ENCODE assay signal across 34 cellular contexts in the genomic region with DNA sequence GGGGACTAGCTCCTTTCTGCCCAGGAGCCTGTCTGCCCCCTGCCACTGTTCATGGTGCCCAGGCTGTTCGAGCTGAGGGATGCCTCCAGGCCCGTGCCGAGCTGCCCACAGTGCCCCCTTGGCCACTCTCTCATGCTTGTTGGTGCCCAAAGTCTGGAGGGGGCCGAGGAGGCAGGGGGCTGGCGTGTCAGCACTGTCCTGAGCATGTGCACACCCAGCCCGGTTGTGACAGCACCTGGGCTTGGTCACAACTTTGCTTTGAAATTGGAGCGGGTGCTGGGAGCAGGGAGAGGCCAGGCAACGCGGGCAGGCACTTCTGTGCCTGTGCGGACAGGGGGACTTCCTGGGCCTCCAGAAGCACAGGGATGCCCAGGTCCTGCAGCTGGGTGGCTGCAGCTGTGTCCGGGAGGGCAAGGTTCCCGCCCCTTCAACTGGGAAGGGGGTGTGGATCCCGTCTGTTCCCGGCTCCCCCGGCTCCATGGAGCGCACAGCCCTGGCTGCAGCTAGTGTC. TPM values are rescaled to one million over a fixed set of nuclear protein-coding genes. Genes with fewer than 3 reads are reported as not detected.
"Had no signal": no experiment of that assay in that cellular context is flagged by ENCODE, and none has a peak within 500 bp of the region (broad histone marks: within the 10 kb centered on the region; RNA-seq: fewer than 3 reads in every experiment).

No MANE protein-coding gene starts in this region.

- H3K36me3 ChIP-seq: brain microvascular endothelial cell, WERI-Rb-1 had no signal

- H3K36me3 Mint-ChIP-seq: activated CD4-positive, alpha-beta memory T cell treated with anti-CD3 and anti-CD28 coated beads for 36 hours; activated CD8-positive, alpha-beta memory T cell treated with anti-CD3 and anti-CD28 coated beads, Interleukin-2, amount 10 ng/mL, durations not matched to agents 7 days and 5 days; activated naive CD4-positive, alpha-beta T cell treated with anti-CD3 and anti-CD28 coated beads, Interleukin-2, amount 50 U/mL, for 24 hours; activated naive CD8-positive, alpha-beta T cell treated with anti-CD3 and anti-CD28 coated beads for 36 hours had no signal

- DNase-seq: activated CD4-positive, alpha-beta memory T cell treated with anti-CD3 and anti-CD28 coated beads for 36 hours; activated CD4-positive, alpha-beta T cell treated with anti-CD3 and anti-CD28 coated beads for 36 hours; activated CD4-positive, alpha-beta T cell treated with anti-CD3 and anti-CD28 coated beads, Interleukin-2, amount 10 ng/mL, durations not matched to agents 24 days and 14 days; activated CD4-positive, CD25-positive, alpha-beta regulatory T cell; activated CD4-positive, CD25-positive, alpha-beta regulatory T cell treated with anti-CD3 and anti-CD28 coated beads, Interleukin-2, amount 50 U/mL, for 72 hours; activated CD8-positive, alpha-beta memory T cell treated with anti-CD3 and anti-CD28 coated beads, Interleukin-2, amount 10 ng/mL, durations not matched to agents 7 days and 5 days; activated CD8-positive, alpha-beta memory T cell treated with anti-CD3 and anti-CD28 coated beads, Interleukin-2, amount 50 U/mL, for 4 hours; activated CD8-positive, alpha-beta T cell treated with anti-CD3 and anti-CD28 coated beads, Interleukin-2, amount 10 ng/mL, durations not matched to agents 7 days and 5 days; activated effector memory CD4-positive, alpha-beta T cell treated with anti-CD3 and anti-CD28 coated beads, Interleukin-2, amount 50 U/mL, for 16 hours; activated naive CD4-positive, alpha-beta T cell treated with anti-CD3 and anti-CD28 coated beads for 36 hours; activated naive CD8-positive, alpha-beta T cell treated with anti-CD3 and anti-CD28 coated beads for 36 hours; activated naive CD8-positive, alpha-beta T cell treated with anti-CD3 and anti-CD28 coated beads, Interleukin-2, amount 50 U/mL, for 24 hours; activated T-cell treated with anti-CD3 and anti-CD28 coated beads, Interleukin-2, amount 50 U/mL, for 1 hour; activated T-cell treated with anti-CD3 and anti-CD28 coated beads, Interleukin-2, amount 50 U/mL, for 48 hours; brain microvascular endothelial cell; dorsolateral prefrontal cortex; effector memory CD4-positive, alpha-beta T cell; endodermal cell; foreskin fibroblast; T-helper 1 cell; T-helper 17 cell; T1000; WERI-Rb-1 had no signal

- H3K4me1 Mint-ChIP-seq: activated CD4-positive, alpha-beta T cell treated with anti-CD3 and anti-CD28 coated beads for 36 hours; activated CD4-positive, alpha-beta T cell treated with anti-CD3 and anti-CD28 coated beads, Interleukin-2, amount 10 ng/mL, durations not matched to agents 24 days and 14 days; activated CD8-positive, alpha-beta memory T cell treated with anti-CD3 and anti-CD28 coated beads, Interleukin-2, amount 10 ng/mL, durations not matched to agents 7 days and 5 days; activated naive CD4-positive, alpha-beta T cell treated with anti-CD3 and anti-CD28 coated beads, Interleukin-2, amount 50 U/mL, for 24 hours; activated naive CD8-positive, alpha-beta T cell treated with anti-CD3 and anti-CD28 coated beads, Interleukin-2, amount 50 U/mL, for 24 hours; central memory CD8-positive, alpha-beta T cell; endodermal cell; T-helper 17 cell had no signal

- H3K9me3 Mint-ChIP-seq: activated CD4-positive, alpha-beta memory T cell treated with anti-CD3 and anti-CD28 coated beads for 36 hours; activated CD4-positive, alpha-beta T cell treated with anti-CD3 and anti-CD28 coated beads, Interleukin-2, amount 10 ng/mL, durations not matched to agents 24 days and 14 days; activated naive CD4-positive, alpha-beta T cell treated with anti-CD3 and anti-CD28 coated beads for 36 hours; activated naive CD4-positive, alpha-beta T cell treated with anti-CD3 and anti-CD28 coated beads, Interleukin-2, amount 50 U/mL, for 24 hours; activated naive CD8-positive, alpha-beta T cell treated with anti-CD3 and anti-CD28 coated beads for 36 hours; activated naive CD8-positive, alpha-beta T cell treated with anti-CD3 and anti-CD28 coated beads, Interleukin-2, amount 50 U/mL, for 24 hours; activated T-helper 1 cell treated with anti-CD3 and anti-CD28 coated beads, Interleukin-12 subunit alpha, Interleukin-12 subunit beta, Interleukin-2, Interleukin-4 antibody, amounts not matched to agents 30 ng/mL and 10 ng/mL and 1 ng/mL, durations not matched to agents 14 hours and 24 hours and 36 hours; activated T-helper 2 cell treated with anti-CD3 and anti-CD28 coated beads, Interferon-gamma antibody, Interleukin-2, Interleukin-4, amounts not matched to agents 10 μg/mL and 5 μg/mL and 100 μg/mL, durations not matched to agents 14 hours and 24 hours and 36 hours; central memory CD8-positive, alpha-beta T cell; dendritic cell treated with granulocyte-macrophage colony-stimulating factor and Interleukin-4, amounts not matched to agents 40 ng/mL and 50 ng/mL, for 4 days; endodermal cell; T-helper 2 cell treated with Interferon-gamma antibody and Interleukin-4, amounts not matched to agents 5 μg/mL and 100 μg/mL, for 36 hours had no signal

- H3K27ac Mint-ChIP-seq: activated CD4-positive, alpha-beta memory T cell treated with anti-CD3 and anti-CD28 coated beads for 36 hours; activated CD4-positive, alpha-beta T cell treated with anti-CD3 and anti-CD28 coated beads for 36 hours; activated CD4-positive, alpha-beta T cell treated with anti-CD3 and anti-CD28 coated beads, Interleukin-2, amount 10 ng/mL, durations not matched to agents 24 days and 14 days; activated CD8-positive, alpha-beta memory T cell treated with anti-CD3 and anti-CD28 coated beads, Interleukin-2, amount 10 ng/mL, durations not matched to agents 7 days and 5 days; activated CD8-positive, alpha-beta T cell treated with anti-CD3 and anti-CD28 coated beads, Interleukin-2, amount 10 ng/mL, durations not matched to agents 7 days and 5 days; activated naive CD4-positive, alpha-beta T cell treated with anti-CD3 and anti-CD28 coated beads for 36 hours; activated naive CD4-positive, alpha-beta T cell treated with anti-CD3 and anti-CD28 coated beads, Interleukin-2, amount 50 U/mL, for 24 hours; activated naive CD8-positive, alpha-beta T cell treated with anti-CD3 and anti-CD28 coated beads for 36 hours; activated naive CD8-positive, alpha-beta T cell treated with anti-CD3 and anti-CD28 coated beads, Interleukin-2, amount 50 U/mL, for 24 hours; activated T-helper 1 cell treated with anti-CD3 and anti-CD28 coated beads, Interleukin-12 subunit alpha, Interleukin-12 subunit beta, Interleukin-2, Interleukin-4 antibody, amounts not matched to agents 30 ng/mL and 10 ng/mL and 1 ng/mL, durations not matched to agents 14 hours and 24 hours and 36 hours; activated T-helper 2 cell treated with anti-CD3 and anti-CD28 coated beads, Interferon-gamma antibody, Interleukin-2, Interleukin-4, amounts not matched to agents 10 μg/mL and 5 μg/mL and 100 μg/mL, durations not matched to agents 14 hours and 24 hours and 36 hours; dendritic cell treated with granulocyte-macrophage colony-stimulating factor and Interleukin-4, amounts not matched to agents 40 ng/mL and 50 ng/mL, for 4 days; endodermal cell; T-helper 17 cell; T-helper 2 cell treated with Interferon-gamma antibody and Interleukin-4, amounts not matched to agents 5 μg/mL and 100 μg/mL, for 36 hours had no signal

- H3K27me3 ChIP-seq: brain microvascular endothelial cell, dorsolateral prefrontal cortex had no signal

- H3K27ac ChIP-seq: brain microvascular endothelial cell, coronary artery, dorsolateral prefrontal cortex, WERI-Rb-1 had no signal

- ATAC-seq: activated CD4-positive, alpha-beta T cell treated with anti-CD3 and anti-CD28 coated beads for 36 hours; activated CD8-positive, alpha-beta memory T cell treated with anti-CD3 and anti-CD28 coated beads, Interleukin-2, amount 10 ng/mL, durations not matched to agents 7 days and 5 days; activated CD8-positive, alpha-beta T cell treated with anti-CD3 and anti-CD28 coated beads, Interleukin-2, amount 10 ng/mL, durations not matched to agents 7 days and 5 days; activated naive CD8-positive, alpha-beta T cell treated with anti-CD3 and anti-CD28 coated beads, Interleukin-2, amount 50 U/mL, for 24 hours; esophagus mucosa; T-helper 17 cell had no signal

- H3K4me3 ChIP-seq: coronary artery, dorsolateral prefrontal cortex had no signal

- FAIRE-seq: astrocyte, bronchial epithelial cell had no signal

- H3K4me3 Mint-ChIP-seq: activated CD4-positive, alpha-beta memory T cell treated with anti-CD3 and anti-CD28 coated beads for 36 hours; activated CD4-positive, alpha-beta T cell treated with anti-CD3 and anti-CD28 coated beads for 36 hours; activated CD4-positive, alpha-beta T cell treated with anti-CD3 and anti-CD28 coated beads, Interleukin-2, amount 10 ng/mL, durations not matched to agents 24 days and 14 days; activated CD8-positive, alpha-beta memory T cell treated with anti-CD3 and anti-CD28 coated beads, Interleukin-2, amount 10 ng/mL, durations not matched to agents 7 days and 5 days; activated CD8-positive, alpha-beta T cell treated with anti-CD3 and anti-CD28 coated beads, Interleukin-2, amount 10 ng/mL, durations not matched to agents 7 days and 5 days; activated naive CD4-positive, alpha-beta T cell treated with anti-CD3 and anti-CD28 coated beads for 36 hours; activated naive CD4-positive, alpha-beta T cell treated with anti-CD3 and anti-CD28 coated beads, Interleukin-2, amount 50 U/mL, for 24 hours; activated naive CD8-positive, alpha-beta T cell treated with anti-CD3 and anti-CD28 coated beads for 36 hours; activated naive CD8-positive, alpha-beta T cell treated with anti-CD3 and anti-CD28 coated beads, Interleukin-2, amount 50 U/mL, for 24 hours; activated T-helper 1 cell treated with anti-CD3 and anti-CD28 coated beads, Interleukin-12 subunit alpha, Interleukin-12 subunit beta, Interleukin-2, Interleukin-4 antibody, amounts not matched to agents 30 ng/mL and 10 ng/mL and 1 ng/mL, durations not matched to agents 14 hours and 24 hours and 36 hours; central memory CD8-positive, alpha-beta T cell; dendritic cell treated with granulocyte-macrophage colony-stimulating factor and Interleukin-4, amounts not matched to agents 40 ng/mL and 50 ng/mL, for 4 days; endodermal cell; T-helper 17 cell; T-helper 2 cell treated with Interferon-gamma antibody and Interleukin-4, amounts not matched to agents 5 μg/mL and 100 μg/mL, for 36 hours had no signal

RNA-seq across cellular contexts. Expression of gene RAPGEF4, which starts 22.2 kb away (rescaled TPM):
- total RNA-seq: activated CD8-positive, alpha-beta memory T cell treated with anti-CD3 and anti-CD28 coated beads for 36 hours had no signal
